Comparison of ENCODE assay signal across 7 cellular contexts in the genomic region with DNA sequence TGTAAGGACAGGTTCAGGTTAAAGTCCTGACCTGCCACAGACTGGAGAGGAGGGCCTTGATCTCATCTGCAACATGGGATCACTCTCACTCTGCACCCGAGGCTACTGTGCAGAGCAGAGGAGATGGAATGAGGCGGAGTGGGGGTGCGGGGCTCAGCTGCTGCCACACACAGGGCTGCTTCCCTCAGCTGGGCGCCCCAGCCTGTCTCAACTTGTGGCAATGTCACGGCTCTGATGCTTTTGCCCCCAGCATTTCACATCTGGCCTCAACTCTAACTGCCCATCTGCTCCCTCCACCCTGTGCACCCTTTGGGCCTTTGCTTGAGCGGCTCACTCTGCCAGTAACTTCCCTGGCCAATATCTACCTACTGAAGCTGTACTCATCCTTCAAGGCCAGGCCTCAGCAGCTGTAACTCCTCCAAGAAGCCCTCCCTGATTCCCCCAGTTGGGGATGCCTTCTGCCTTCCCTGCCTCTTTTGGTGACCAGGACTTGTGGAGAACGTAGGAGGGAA.
A peak's percentile ranks its signal among the peaks of the same experiment; 100 is the strongest.
DNase-seq lines count a peak whose midpoint lies in the region; ATAC-seq and TF ChIP-seq lines count a peak whose summit lies in the region.

No MANE protein-coding gene starts in this region.

- ATAC-seq in HG03108 (IDR thresholded peaks at IDR 0.05; ENCODE audit: unreplicated experiment) (peak; percentile 1), HG02852 (IDR thresholded peaks at IDR 0.05; ENCODE audit: unreplicated experiment) (no peak)
- no peak for ATAC-seq in stimulated activated memory B cell treated with anti-CD40 and anti-IgM and Interleukin-4, amounts not matched to agents 10 μg/mL and 1 μg/mL and 100 μg/mL, for 72 hours

- no peaks in the 10 kb centered on the region for H3K27me3 ChIP-seq in right atrium auricular region

- no peaks in the 10 kb centered on the region for H3K9me3 ChIP-seq in right atrium auricular region

- no peak for TF ChIP-seq CTCF in right atrium auricular region (IDR thresholded peaks at IDR 0.05)

- H3K9me3 Mint-ChIP-seq in activated CD4-positive, alpha-beta memory T cell treated with anti-CD3 and anti-CD28 coated beads, Interleukin-2, amount 10 ng/mL, durations not matched to agents 7 days and 5 days, result no peaks in the 10 kb centered on the region
- no peaks in the 10 kb centered on the region for H3K9me3 Mint-ChIP-seq in stimulated activated memory B cell treated with anti-CD40 and anti-IgM and Interleukin-4, amounts not matched to agents 10 μg/mL and 1 μg/mL and 100 μg/mL, for 72 hours

- H3K27ac ChIP-seq in right atrium auricular region, result peak overlapping the region; percentile 85 to 86

- H3K4me3 Mint-ChIP-seq in activated CD4-positive, alpha-beta memory T cell treated with anti-CD3 and anti-CD28 coated beads, Interleukin-2, amount 10 ng/mL, durations not matched to agents 7 days and 5 days, result peak overlapping the region; percentile 54
- peak overlapping the region; percentile 21 for H3K4me3 Mint-ChIP-seq in stimulated activated memory B cell treated with anti-CD40 and anti-IgM and Interleukin-4, amounts not matched to agents 10 μg/mL and 1 μg/mL and 100 μg/mL, for 72 hours

- DNase-seq in activated CD4-positive, alpha-beta memory T cell treated with anti-CD3 and anti-CD28 coated beads, Interleukin-2, amount 10 ng/mL, durations not matched to agents 7 days and 5 days, result no peak
- no peak for DNase-seq in right atrium auricular region (ENCODE audit: low spot score)
- DNase-seq in iPS-NIHi11 (ENCODE audit: low spot score), result no peak
- DNase-seq in SK-N-DZ (ENCODE audit: low spot score), result no peak

- H3K4me3 ChIP-seq in right atrium auricular region, result no peak overlapping the region

- H3K4me1 Mint-ChIP-seq in activated CD4-positive, alpha-beta memory T cell treated with anti-CD3 and anti-CD28 coated beads, Interleukin-2, amount 10 ng/mL, durations not matched to agents 7 days and 5 days, result peaks cover 64% of the 10 kb centered on the region
- H3K4me1 Mint-ChIP-seq in stimulated activated memory B cell treated with anti-CD40 and anti-IgM and Interleukin-4, amounts not matched to agents 10 μg/mL and 1 μg/mL and 100 μg/mL, for 72 hours, result peaks cover 58% of the 10 kb centered on the region

- H3K36me3 Mint-ChIP-seq in activated CD4-positive, alpha-beta memory T cell treated with anti-CD3 and anti-CD28 coated beads, Interleukin-2, amount 10 ng/mL, durations not matched to agents 7 days and 5 days (ENCODE audit: low read depth), result peaks cover 55% of the 10 kb centered on the region
- H3K36me3 Mint-ChIP-seq in stimulated activated memory B cell treated with anti-CD40 and anti-IgM and Interleukin-4, amounts not matched to agents 10 μg/mL and 1 μg/mL and 100 μg/mL, for 72 hours, result peaks cover 66% of the 10 kb centered on the region

- H3K36me3 ChIP-seq in right atrium auricular region, result peaks cover 52% of the 10 kb centered on the region

- no peaks in the 10 kb centered on the region for H3K27me3 Mint-ChIP-seq in activated CD4-positive, alpha-beta memory T cell treated with anti-CD3 and anti-CD28 coated beads, Interleukin-2, amount 10 ng/mL, durations not matched to agents 7 days and 5 days
- H3K27me3 Mint-ChIP-seq in stimulated activated memory B cell treated with anti-CD40 and anti-IgM and Interleukin-4, amounts not matched to agents 10 μg/mL and 1 μg/mL and 100 μg/mL, for 72 hours, result no peaks in the 10 kb centered on the region

- POLR2A ChIA-PET in activated CD4-positive, alpha-beta memory T cell treated with anti-CD3 and anti-CD28 coated beads, Interleukin-2, amount 10 ng/mL, durations not matched to agents 7 days and 5 days (lab: Charles Lee), result interaction anchor here (0.8 to 4.6 kb wide), 15 partner anchors 7 to 208 kb away, joined by 3 to 110 read pairs (median 9); a partner anchor contains a TSS

- peaks cover 0 to 47% of the 10 kb centered on the region in 2 donors for H3K4me1 ChIP-seq in right atrium auricular region

- peak overlapping the region; percentile 99 for H3K27ac Mint-ChIP-seq in activated CD4-positive, alpha-beta memory T cell treated with anti-CD3 and anti-CD28 coated beads, Interleukin-2, amount 10 ng/mL, durations not matched to agents 7 days and 5 days
- peak overlapping the region; percentile 93 for H3K27ac Mint-ChIP-seq in stimulated activated memory B cell treated with anti-CD40 and anti-IgM and Interleukin-4, amounts not matched to agents 10 μg/mL and 1 μg/mL and 100 μg/mL, for 72 hours

- CTCF ChIA-PET in activated CD4-positive, alpha-beta memory T cell treated with anti-CD3 and anti-CD28 coated beads, Interleukin-2, amount 10 ng/mL, durations not matched to agents 7 days and 5 days (lab: Charles Lee), result interaction anchor here (0.9 to 7.9 kb wide), 27 partner anchors 10 to 398 kb away, joined by 3 to 132 read pairs (median 6); a partner anchor contains a TSS
